1 cellular context compared by ENCODE assay signal in genomic region chr6:44076366-44077200, GRCh38.
A peak's percentile ranks its signal among the peaks of the same experiment; 100 is the strongest.
TF ChIP-seq lines count a peak whose summit lies in the region.

No MANE protein-coding gene starts in this region.

TF ChIP-seq in HepG2, 621 proteins besides CTCF, POLR2A, EP300 and RAD21 (continued from another document and continues in another):
- TF ChIP-seq ZNF232 (CRISPR knock-in tag; IDR thresholded peaks at IDR 0.05; ENCODE audit: borderline replicate concordance) (0 out of 2 replicates have a peak, but pooled peaks have one; percentile 36), DR1 (CRISPR knock-in tag; IDR thresholded peaks at IDR 0.05) (no peak), GABPB1 (CRISPR knock-in tag; IDR thresholded peaks at IDR 0.05) (peak; percentile 56; the same call in 1 of the 2 replicates), SRSF1 (optimal IDR thresholded peaks at IDR 0.05; ENCODE audit: low read depth, low read length) (peak; percentile 31), ZMAT3 (CRISPR knock-in tag; conservative IDR thresholded peaks at IDR 0.05) (peak; percentile 87), TRIM24 (CRISPR knock-in tag; IDR thresholded peaks at IDR 0.05) (no peak), ASH2L (IDR thresholded peaks at IDR 0.05; ENCODE audit: insufficient read length, low read depth, low read length) (peak; percentile 53), GATAD1 (CRISPR knock-in tag; IDR thresholded peaks at IDR 0.05) (peak; percentile 15; the same call in 1 of the 2 replicates), ZNF503 (CRISPR knock-in tag; IDR thresholded peaks at IDR 0.05) (peak; percentile 75; the same call in 1 of the 2 replicates), ZNF124 (CRISPR knock-in tag; IDR thresholded peaks at IDR 0.05) (0 out of 2 replicates have a peak, but pooled peaks have one; percentile 59), ZNF33A (CRISPR knock-in tag; IDR thresholded peaks at IDR 0.05; ENCODE audit: borderline replicate concordance) (no peak), ZSCAN21 (CRISPR knock-in tag; IDR thresholded peaks at IDR 0.05; ENCODE audit: borderline replicate concordance) (peak; percentile 70), FOXP4 (CRISPR knock-in tag; IDR thresholded peaks at IDR 0.05) (peak; percentile 45; the same call in 1 of the 2 replicates), ARID4A (CRISPR knock-in tag; IDR thresholded peaks at IDR 0.05; ENCODE audit: borderline replicate concordance) (peak; percentile 43; the same call in 1 of the 2 replicates), NCOA1 (CRISPR knock-in tag; IDR thresholded peaks at IDR 0.05) (no peak), KAT8 (CRISPR knock-in tag; IDR thresholded peaks at IDR 0.05) (peak; percentile 48; the same call in 1 of the 2 replicates), ZNF788 (CRISPR knock-in tag; IDR thresholded peaks at IDR 0.05; ENCODE audit: borderline replicate concordance) (no peak), ZNF235 (CRISPR knock-in tag; IDR thresholded peaks at IDR 0.05; ENCODE audit: borderline replicate concordance) (peak; percentile 84; the same call in 1 of the 2 replicates), TARDBP (CRISPR knock-in tag; IDR thresholded peaks at IDR 0.05) (peak; percentile 50; the same call in 1 of the 2 replicates), PAX8 (CRISPR knock-in tag; IDR thresholded peaks at IDR 0.05; ENCODE audit: borderline replicate concordance) (no peak), ZNF678 (CRISPR knock-in tag; IDR thresholded peaks at IDR 0.05) (no peak), EHMT2 (IDR thresholded peaks at IDR 0.05; ENCODE audit: borderline replicate concordance, low read depth, low read length) (no peak), HOXA3 (CRISPR knock-in tag; IDR thresholded peaks at IDR 0.05) (peak; percentile 82), ZNF776 (CRISPR knock-in tag; IDR thresholded peaks at IDR 0.05) (peak; percentile 94), TMF1 (CRISPR knock-in tag; IDR thresholded peaks at IDR 0.05; ENCODE audit: low read depth) (peak; percentile 82; the same call in 1 of the 2 replicates), EED (CRISPR knock-in tag; IDR thresholded peaks at IDR 0.05) (no peak), MAFK (conservative IDR thresholded peaks at IDR 0.05 in 1 of 2, IDR thresholded peaks at IDR 0.05 in 1 of 2; ENCODE audit: low read length in 2 of 2) (no peak), ZIK1 (CRISPR knock-in tag; IDR thresholded peaks at IDR 0.05; ENCODE audit: borderline replicate concordance, low read depth) (peak; percentile 55; the same call in 1 of the 2 replicates), BATF2 (CRISPR knock-in tag; IDR thresholded peaks at IDR 0.05) (no peak), MTA1 (CRISPR knock-in tag; IDR thresholded peaks at IDR 0.05; ENCODE audit: borderline replicate concordance) (0 out of 2 replicates have a peak, but pooled peaks have one; percentile 34), POLR2AphosphoS5 (IDR thresholded peaks at IDR 0.05; ENCODE audit: low read depth, low read length) (peak; percentile 48), THAP11 (CRISPR knock-in tag; IDR thresholded peaks at IDR 0.05) (peak; percentile 40; the same call in 1 of the 2 replicates), ZNF547 (CRISPR knock-in tag; IDR thresholded peaks at IDR 0.05) (peak; percentile 77; the same call in 1 of the 2 replicates), RFX5 (IDR thresholded peaks at IDR 0.05; ENCODE audit: low read depth, low read length) (no peak), PHF21A (CRISPR knock-in tag; IDR thresholded peaks at IDR 0.05) (peak; percentile 94), ZNF274 (CRISPR knock-in tag; IDR thresholded peaks at IDR 0.05) (0 out of 2 replicates have a peak, but pooled peaks have one; percentile 35), ZSCAN12 (CRISPR knock-in tag; IDR thresholded peaks at IDR 0.05) (peak; percentile 83; the same call in 1 of the 2 replicates), PHF20 (CRISPR knock-in tag; IDR thresholded peaks at IDR 0.05) (0 out of 2 replicates have a peak, but pooled peaks have one; percentile 13)
- TF ChIP-seq, protein P1, sequence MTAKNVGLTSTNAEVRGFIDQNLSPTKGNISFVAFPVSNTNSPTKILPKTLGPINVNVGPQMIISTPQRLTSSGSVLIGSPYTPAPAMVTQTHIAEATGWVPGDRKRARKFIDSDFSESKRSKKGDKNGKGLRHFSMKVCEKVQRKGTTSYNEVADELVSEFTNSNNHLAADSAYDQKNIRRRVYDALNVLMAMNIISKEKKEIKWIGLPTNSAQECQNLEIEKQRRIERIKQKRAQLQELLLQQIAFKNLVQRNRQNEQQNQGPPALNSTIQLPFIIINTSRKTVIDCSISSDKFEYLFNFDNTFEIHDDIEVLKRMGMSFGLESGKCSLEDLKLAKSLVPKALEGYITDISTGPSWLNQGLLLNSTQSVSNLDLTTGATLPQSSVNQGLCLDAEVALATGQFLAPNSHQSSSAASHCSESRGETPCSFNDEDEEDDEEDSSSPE (CRISPR knock-in tag; IDR thresholded peaks at IDR 0.05), result peak; percentile 89
- TF ChIP-seq, protein P2, sequence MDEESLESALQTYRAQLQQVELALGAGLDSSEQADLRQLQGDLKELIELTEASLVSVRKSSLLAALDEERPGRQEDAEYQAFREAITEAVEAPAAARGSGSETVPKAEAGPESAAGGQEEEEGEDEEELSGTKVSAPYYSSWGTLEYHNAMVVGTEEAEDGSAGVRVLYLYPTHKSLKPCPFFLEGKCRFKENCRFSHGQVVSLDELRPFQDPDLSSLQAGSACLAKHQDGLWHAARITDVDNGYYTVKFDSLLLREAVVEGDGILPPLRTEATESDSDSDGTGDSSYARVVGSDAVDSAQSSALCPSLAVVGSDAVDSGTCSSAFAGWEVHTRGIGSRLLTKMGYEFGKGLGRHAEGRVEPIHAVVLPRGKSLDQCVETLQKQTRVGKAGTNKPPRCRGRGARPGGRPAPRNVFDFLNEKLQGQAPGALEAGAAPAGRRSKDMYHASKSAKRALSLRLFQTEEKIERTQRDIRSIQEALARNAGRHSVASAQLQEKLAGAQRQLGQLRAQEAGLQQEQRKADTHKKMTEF (CRISPR knock-in tag; IDR thresholded peaks at IDR 0.05), result peak; percentile 82; the same call in 1 of the 2 replicates
- TF ChIP-seq, protein P3, sequence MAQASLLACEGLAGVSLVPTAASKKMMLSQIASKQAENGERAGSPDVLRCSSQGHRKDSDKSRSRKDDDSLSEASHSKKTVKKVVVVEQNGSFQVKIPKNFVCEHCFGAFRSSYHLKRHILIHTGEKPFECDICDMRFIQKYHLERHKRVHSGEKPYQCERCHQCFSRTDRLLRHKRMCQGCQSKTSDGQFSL (CRISPR knock-in tag; IDR thresholded peaks at IDR 0.05), result 0 out of 2 replicates have a peak, but pooled peaks have one; percentile 44
- TF ChIP-seq, protein P4, sequence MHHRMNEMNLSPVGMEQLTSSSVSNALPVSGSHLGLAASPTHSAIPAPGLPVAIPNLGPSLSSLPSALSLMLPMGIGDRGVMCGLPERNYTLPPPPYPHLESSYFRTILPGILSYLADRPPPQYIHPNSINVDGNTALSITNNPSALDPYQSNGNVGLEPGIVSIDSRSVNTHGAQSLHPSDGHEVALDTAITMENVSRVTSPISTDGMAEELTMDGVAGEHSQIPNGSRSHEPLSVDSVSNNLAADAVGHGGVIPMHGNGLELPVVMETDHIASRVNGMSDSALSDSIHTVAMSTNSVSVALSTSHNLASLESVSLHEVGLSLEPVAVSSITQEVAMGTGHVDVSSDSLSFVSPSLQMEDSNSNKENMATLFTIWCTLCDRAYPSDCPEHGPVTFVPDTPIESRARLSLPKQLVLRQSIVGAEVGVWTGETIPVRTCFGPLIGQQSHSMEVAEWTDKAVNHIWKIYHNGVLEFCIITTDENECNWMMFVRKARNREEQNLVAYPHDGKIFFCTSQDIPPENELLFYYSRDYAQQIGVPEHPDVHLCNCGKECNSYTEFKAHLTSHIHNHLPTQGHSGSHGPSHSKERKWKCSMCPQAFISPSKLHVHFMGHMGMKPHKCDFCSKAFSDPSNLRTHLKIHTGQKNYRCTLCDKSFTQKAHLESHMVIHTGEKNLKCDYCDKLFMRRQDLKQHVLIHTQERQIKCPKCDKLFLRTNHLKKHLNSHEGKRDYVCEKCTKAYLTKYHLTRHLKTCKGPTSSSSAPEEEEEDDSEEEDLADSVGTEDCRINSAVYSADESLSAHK (CRISPR knock-in tag; IDR thresholded peaks at IDR 0.05; ENCODE audit: borderline replicate concordance), result 0 out of 2 replicates have a peak, but pooled peaks have one; percentile 39
- TF ChIP-seq, protein P5, sequence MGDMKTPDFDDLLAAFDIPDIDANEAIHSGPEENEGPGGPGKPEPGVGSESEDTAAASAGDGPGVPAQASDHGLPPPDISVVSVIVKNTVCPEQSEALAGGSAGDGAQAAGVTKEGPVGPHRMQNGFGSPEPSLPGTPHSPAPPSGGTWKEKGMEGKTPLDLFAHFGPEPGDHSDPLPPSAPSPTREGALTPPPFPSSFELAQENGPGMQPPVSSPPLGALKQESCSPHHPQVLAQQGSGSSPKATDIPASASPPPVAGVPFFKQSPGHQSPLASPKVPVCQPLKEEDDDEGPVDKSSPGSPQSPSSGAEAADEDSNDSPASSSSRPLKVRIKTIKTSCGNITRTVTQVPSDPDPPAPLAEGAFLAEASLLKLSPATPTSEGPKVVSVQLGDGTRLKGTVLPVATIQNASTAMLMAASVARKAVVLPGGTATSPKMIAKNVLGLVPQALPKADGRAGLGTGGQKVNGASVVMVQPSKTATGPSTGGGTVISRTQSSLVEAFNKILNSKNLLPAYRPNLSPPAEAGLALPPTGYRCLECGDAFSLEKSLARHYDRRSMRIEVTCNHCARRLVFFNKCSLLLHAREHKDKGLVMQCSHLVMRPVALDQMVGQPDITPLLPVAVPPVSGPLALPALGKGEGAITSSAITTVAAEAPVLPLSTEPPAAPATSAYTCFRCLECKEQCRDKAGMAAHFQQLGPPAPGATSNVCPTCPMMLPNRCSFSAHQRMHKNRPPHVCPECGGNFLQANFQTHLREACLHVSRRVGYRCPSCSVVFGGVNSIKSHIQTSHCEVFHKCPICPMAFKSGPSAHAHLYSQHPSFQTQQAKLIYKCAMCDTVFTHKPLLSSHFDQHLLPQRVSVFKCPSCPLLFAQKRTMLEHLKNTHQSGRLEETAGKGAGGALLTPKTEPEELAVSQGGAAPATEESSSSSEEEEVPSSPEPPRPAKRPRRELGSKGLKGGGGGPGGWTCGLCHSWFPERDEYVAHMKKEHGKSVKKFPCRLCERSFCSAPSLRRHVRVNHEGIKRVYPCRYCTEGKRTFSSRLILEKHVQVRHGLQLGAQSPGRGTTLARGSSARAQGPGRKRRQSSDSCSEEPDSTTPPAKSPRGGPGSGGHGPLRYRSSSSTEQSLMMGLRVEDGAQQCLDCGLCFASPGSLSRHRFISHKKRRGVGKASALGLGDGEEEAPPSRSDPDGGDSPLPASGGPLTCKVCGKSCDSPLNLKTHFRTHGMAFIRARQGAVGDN (CRISPR knock-in tag; IDR thresholded peaks at IDR 0.05), result peak; percentile 86
